In genomic region chr21:44414291-44415072, GRCh38 we compare ENCODE assay signal across 22 cellular contexts. TPM values are rescaled to one million over a fixed set of nuclear protein-coding genes. Genes with fewer than 3 reads are reported as not detected.
DNase-seq lines count a peak whose midpoint lies in the region; ATAC-seq and TF ChIP-seq lines count a peak whose summit lies in the region.
"Had no signal": no experiment of that assay in that cellular context is flagged by ENCODE, and none has a peak within 500 bp of the region (broad histone marks: within the 10 kb centered on the region; RNA-seq: fewer than 3 reads in every experiment).

No MANE protein-coding gene starts in this region.

- no peak overlapping the region for H3K4me3 ChIP-seq in NT2/D1 (ENCODE audit: insufficient read length, low read depth)
- H3K4me3 ChIP-seq in upper lobe of right lung = no peak overlapping the region
- H3K4me3 ChIP-seq: breast epithelium, HAP-1, lung, upper lobe of left lung had no signal

- H3K9ac ChIP-seq in NT2/D1 (ENCODE audit: insufficient read length, low read depth) = peak overlapping the region; percentile 5
- H3K9ac ChIP-seq: BLaER1 treated with 17β-estradiol and CSF1 and Interleukin-3, amounts not matched to agents 10 nM and 100 nM had no signal

- peak; percentile 41 for DNase-seq in activated effector memory CD4-positive, alpha-beta T cell treated with anti-CD3 and anti-CD28 coated beads, Interleukin-2, amount 50 U/mL, for 16 hours
- no peak for DNase-seq in activated effector memory CD4-positive, alpha-beta T cell treated with Interleukin-2 at 50 U/mL for 16 hours
- no peak for DNase-seq in NT2/D1 (ENCODE audit: low read depth, low spot score)
- peak; percentile 53 for DNase-seq in mesenteric fat pad (ENCODE audit: low spot score)
- peak; percentile 50 for DNase-seq in upper lobe of right lung
- no peak for DNase-seq in SIG-M5 treated with dmso at 0.1 percent for 504 hours (lab: John Stamatoyannopoulos, UW; ENCODE audit: unreplicated experiment)
- no peak for DNase-seq in NCI-H524 treated with DMSO at 0.1 percent for 48 hours (lab: John Stamatoyannopoulos, UW)
- DNase-seq: activated CD4-positive, alpha-beta T cell treated with anti-CD3 and anti-CD28 coated beads, Interleukin-2, amount 10 ng/mL, durations not matched to agents 24 days and 14 days; Calu3; Karpas-422; MV-4-11; NCI-H1694; RPMI8226; stimulated activated CD8-positive, alpha-beta memory T cell treated with anti-CD3 and anti-CD28 coated beads, Interleukin-4, amount 100 ng/mL, for 48 hours had no signal

- peaks cover 12% of the 10 kb centered on the region; the same call in 1 of the 2 replicates for H3K9me3 ChIP-seq in NT2/D1 (ENCODE audit: insufficient read depth, low read length)
- no peaks in the 10 kb centered on the region for H3K9me3 ChIP-seq in upper lobe of right lung
- H3K9me3 ChIP-seq: HAP-1, upper lobe of left lung had no signal

- H3K27ac ChIP-seq in upper lobe of right lung = no peak overlapping the region
- H3K27ac ChIP-seq: BLaER1 treated with 17β-estradiol and CSF1 and Interleukin-3, amounts not matched to agents 10 nM and 100 nM; breast epithelium; upper lobe of left lung had no signal

- H3K4me1 ChIP-seq in NT2/D1 (ENCODE audit: insufficient read depth, insufficient read length) (peaks cover 12% of the 10 kb centered on the region), upper lobe of right lung (no peaks in the 10 kb centered on the region)
- H3K4me1 ChIP-seq: breast epithelium, HAP-1, upper lobe of left lung had no signal

- no peak for TF ChIP-seq CTCF in upper lobe of right lung (IDR thresholded peaks at IDR 0.05)

- intact Hi-C loops in upper lobe of right lung (cut with DNase I) = no loop called here

- H3K27me3 ChIP-seq in NT2/D1 (ENCODE audit: insufficient read depth, insufficient read length) = peaks cover 6% of the 10 kb centered on the region
- H3K27me3 ChIP-seq in upper lobe of right lung = no peaks in the 10 kb centered on the region
- H3K27me3 ChIP-seq: BLaER1 treated with 17β-estradiol and CSF1 and Interleukin-3, amounts not matched to agents 10 nM and 100 nM; upper lobe of left lung had no signal

- ATAC-seq in upper lobe of right lung (no peak), GM21423 (IDR thresholded peaks at IDR 0.05; ENCODE audit: unreplicated experiment) (no peak)
- ATAC-seq: activated T-helper 17 cell treated with anti-CD3 and anti-CD28 coated beads, Interleukin-2, amount 50 U/mL, for 72 hours; SK-N-SH treated with all-trans-retinoic acid at 6 μM for 48 hours had no signal

- H3K36me3 ChIP-seq in NT2/D1 (ENCODE audit: insufficient read depth, insufficient read length, low read length) (no peaks in the 10 kb centered on the region), upper lobe of right lung (no peaks in the 10 kb centered on the region)
- H3K36me3 ChIP-seq: breast epithelium, HAP-1 had no signal

RNA-seq across cellular contexts. Expression of gene LRRC3, which starts 40.8 kb away (rescaled TPM):
- total RNA-seq in mesenteric fat pad (3.8 TPM), upper lobe of right lung (3.6 TPM)

Comparison
In these comparisons a context has a peak if more than half of its experiments do, and no peak if none do; other contexts are left out.
1. DNase-seq: peak in activated effector memory CD4-positive, alpha-beta T cell treated with anti-CD3 and anti-CD28 coated beads, Interleukin-2, amount 50 U/mL, for 16 hours (single experiment), mesenteric fat pad (single experiment) and upper lobe of right lung (single experiment); none in activated effector memory CD4-positive, alpha-beta T cell treated with Interleukin-2 at 50 U/mL for 16 hours (single experiment), NT2/D1 (single experiment), SIG-M5 treated with dmso at 0.1 percent for 504 hours (single experiment) and NCI-H524 treated with DMSO at 0.1 percent for 48 hours (single experiment).